28 cellular contexts compared by ENCODE assay signal in the genomic region with DNA sequence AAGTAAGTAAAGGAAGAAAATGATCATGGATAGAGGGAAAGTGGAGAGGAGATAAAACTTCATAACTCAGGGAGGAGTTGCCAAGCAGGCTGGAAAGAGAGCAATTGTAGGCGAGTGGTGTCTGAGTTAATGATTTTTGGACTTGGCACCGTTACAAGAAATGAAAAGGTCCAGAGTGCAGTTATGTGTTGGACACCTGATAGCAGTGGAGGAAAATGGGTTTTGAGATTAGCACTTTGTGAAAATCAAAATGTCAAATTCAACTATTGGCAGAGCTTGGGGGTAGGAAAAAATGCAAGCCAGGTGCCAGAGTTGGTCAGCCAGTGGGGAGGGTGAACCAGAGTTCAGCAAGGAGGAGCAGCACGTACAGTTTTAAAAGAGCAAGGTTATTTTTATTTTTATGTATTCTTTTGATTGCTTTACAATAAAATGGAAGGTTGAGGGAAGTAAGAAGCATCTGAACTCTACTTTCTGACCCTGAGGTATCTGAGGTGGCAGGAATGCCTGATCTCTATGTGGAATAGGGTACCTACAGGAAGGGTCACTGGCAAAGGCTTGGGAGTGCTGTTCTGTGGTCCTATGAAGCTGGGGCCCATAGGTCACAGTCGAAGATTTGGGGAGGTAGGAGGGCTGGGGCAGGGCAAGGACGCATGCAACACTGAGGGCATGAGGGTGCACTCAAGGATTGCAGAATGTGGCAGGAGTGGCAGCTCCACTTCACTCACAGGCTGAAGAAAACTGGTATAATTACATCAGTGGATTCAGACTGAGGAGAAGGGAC.
DNase-seq lines count a peak whose midpoint lies in the region; ATAC-seq, FAIRE-seq and TF ChIP-seq lines count a peak whose summit lies in the region.
"Had no signal": no experiment of that assay in that cellular context is flagged by ENCODE, and none has a peak within 500 bp of the region (broad histone marks: within the 10 kb centered on the region; RNA-seq: fewer than 3 reads in every experiment).

No MANE protein-coding gene starts in this region.

- CTCF ChIA-PET in HepG2 (lab: Yijun Ruan, JAX; ENCODE audit: low intra/inter-chr PET ratio, low total read pairs), result no interaction called here

- TF ChIP-seq EP300 in HepG2 (IDR thresholded peaks at IDR 0.05; ENCODE audit: low read depth in 2 of 2, low read length in 2 of 2) (no peak), HepG2 (CRISPR knock-in tag; IDR thresholded peaks at IDR 0.05; ENCODE audit: borderline replicate concordance) (no peak)

- H3K36me3 ChIP-seq in HepG2 (replicated peaks in 1 of 2; ENCODE audit: control insufficient read depth in 1 of 2, insufficient read depth in 2 of 2, low read length in 2 of 2), result no peaks in the 10 kb centered on the region
- H3K36me3 ChIP-seq: BLaER1 treated with 17β-estradiol and CSF1 and Interleukin-3, amounts not matched to agents 10 nM and 100 nM; prostate gland; vagina had no signal

- WGBS in HepG2 (ENCODE audit: low lambda C conversion rate), result 2% methylated on average over 5 of the region's 5 CpGs

- TF ChIP-seq RAD21 in HepG2 (CRISPR knock-in tag; IDR thresholded peaks at IDR 0.05), result no peak

- H3K9me3 Mint-ChIP-seq in stimulated activated memory B cell treated with anti-CD40 and anti-IgM and Interleukin-4, amounts not matched to agents 10 μg/mL and 1 μg/mL and 100 μg/mL, for 72 hours, result peaks cover 6% of the 10 kb centered on the region
- H3K9me3 Mint-ChIP-seq in type B pancreatic cell, result peaks cover 4% of the 10 kb centered on the region
- H3K9me3 Mint-ChIP-seq: activated CD8-positive, alpha-beta T cell treated with anti-CD3 and anti-CD28 coated beads for 36 hours; activated naive CD4-positive, alpha-beta T cell treated with anti-CD3 and anti-CD28 coated beads, Interleukin-2, amount 10 ng/mL, durations not matched to agents 7 days and 5 days had no signal

- ATAC-seq in left cardiac atrium (peak; percentile 67 to 81), HepG2 (peak; percentile 99)
- peak; percentile 47 for ATAC-seq in stimulated activated memory B cell treated with anti-CD40 and anti-IgM and Interleukin-4, amounts not matched to agents 10 μg/mL and 1 μg/mL and 100 μg/mL, for 72 hours
- ATAC-seq: activated CD4-positive, alpha-beta T cell treated with anti-CD3 and anti-CD28 coated beads for 36 hours; activated CD8-positive, alpha-beta T cell treated with anti-CD3 and anti-CD28 coated beads for 36 hours; HCT116 had no signal

- H3K27ac Mint-ChIP-seq in stimulated activated memory B cell treated with anti-CD40 and anti-IgM and Interleukin-4, amounts not matched to agents 10 μg/mL and 1 μg/mL and 100 μg/mL, for 72 hours, result no peak overlapping the region
- no peak overlapping the region for H3K27ac Mint-ChIP-seq in type B pancreatic cell
- H3K27ac Mint-ChIP-seq: activated CD4-positive, alpha-beta T cell treated with anti-CD3 and anti-CD28 coated beads for 36 hours; activated CD8-positive, alpha-beta T cell treated with anti-CD3 and anti-CD28 coated beads for 36 hours; activated naive CD4-positive, alpha-beta T cell treated with anti-CD3 and anti-CD28 coated beads, Interleukin-2, amount 10 ng/mL, durations not matched to agents 7 days and 5 days; brain; naive B cell; stimulated activated naive B cell treated with anti-CD40 and anti-IgM and Interleukin-4, amounts not matched to agents 10 μg/mL and 1 μg/mL and 100 μg/mL, for 72 hours had no signal

- peaks cover 4% of the 10 kb centered on the region; the same call in 1 of the 2 replicates for H3K9me3 ChIP-seq in HepG2 (ENCODE audit: low read length)
- H3K9me3 ChIP-seq: prostate gland, vagina had no signal

- DNase-seq in HuH-7 (ENCODE audit: low spot score) (peak; percentile 5), left cardiac atrium (no peak), HepG2 (ENCODE audit: low spot score) (peak; percentile 73), type B pancreatic cell (ENCODE audit: extremely low spot score, unreplicated experiment) (no peak), NCI-H82 treated with DMSO at 0.1 percent for 48 hours (lab: John Stamatoyannopoulos, UW; ENCODE audit: unreplicated experiment) (no peak)
- no peak for DNase-seq in activated CD8-positive, alpha-beta memory T cell treated with anti-CD3 and anti-CD28 coated beads, Interleukin-2, amount 50 U/mL, for 48 hours
- DNase-seq: activated CD4-positive, alpha-beta T cell treated with anti-CD3 and anti-CD28 coated beads for 36 hours; activated CD8-positive, alpha-beta T cell treated with anti-CD3 and anti-CD28 coated beads for 36 hours; activated naive CD4-positive, alpha-beta T cell treated with anti-CD3 and anti-CD28 coated beads, Interleukin-2, amount 10 ng/mL, durations not matched to agents 7 days and 5 days; cerebellar nuclear complex; COR-L47; DMS79 treated with DMSO at 0.1 percent for 48 hours; foreskin melanocyte; GDM1; Karpas-422; naive B cell; NCI-H1417; NCI-H2029 treated with DMSO at 0.1 percent for 48 hours; NCI-H69; SHP77; stimulated activated naive B cell treated with anti-CD40 and anti-IgM and Interleukin-4, amounts not matched to agents 10 μg/mL and 1 μg/mL and 100 μg/mL, for 72 hours; T-helper 2 cell had no signal

- no peak overlapping the region for H3K9ac ChIP-seq in HepG2 (ENCODE audit: insufficient read depth, low read depth, low read length)
- H3K9ac ChIP-seq: BLaER1 treated with 17β-estradiol and CSF1 and Interleukin-3, amounts not matched to agents 10 nM and 100 nM had no signal

- in situ Hi-C loops in HepG2 (cut with HindIII; ENCODE audit: extremely low pct_ligation_motif_present, low pct_unique_long_range_greater_than_20kb), result no loop called here

- no peak overlapping the region for H3K27ac ChIP-seq in HepG2 (ENCODE audit: extremely low read length, insufficient read depth, low read length)
- H3K27ac ChIP-seq: BLaER1 treated with 17β-estradiol and CSF1 and Interleukin-3, amounts not matched to agents 10 nM and 100 nM; prostate gland; vagina had no signal

- H3K4me3 ChIP-seq in HepG2 (replicated peaks in 1 of 3; ENCODE audit: insufficient read depth in 1 of 3, low read depth in 2 of 3, low read length in 3 of 3), result peak overlapping the region in 1 of 3 experiments; percentile 4; a peak in 2 of 6 replicates
- H3K4me3 ChIP-seq: BLaER1 treated with 17β-estradiol and CSF1 and Interleukin-3, amounts not matched to agents 10 nM and 100 nM; prostate gland; vagina had no signal

- peak overlapping the region; percentile 45 for H3K4me2 ChIP-seq in HepG2 (ENCODE audit: low read depth, low read length)
- H3K4me2 ChIP-seq: BLaER1 treated with 17β-estradiol and CSF1 and Interleukin-3, amounts not matched to agents 10 nM and 100 nM had no signal

- H3K27me3 Mint-ChIP-seq in stimulated activated memory B cell treated with anti-CD40 and anti-IgM and Interleukin-4, amounts not matched to agents 10 μg/mL and 1 μg/mL and 100 μg/mL, for 72 hours, result peaks cover 9% of the 10 kb centered on the region
- no peaks in the 10 kb centered on the region for H3K27me3 Mint-ChIP-seq in type B pancreatic cell

- no peaks in the 10 kb centered on the region for H4K20me1 ChIP-seq in HepG2 (ENCODE audit: insufficient read depth, low read length)
- H4K20me1 ChIP-seq: BLaER1 treated with 17β-estradiol and CSF1 and Interleukin-3, amounts not matched to agents 10 nM and 100 nM had no signal

- peak; percentile 34 for FAIRE-seq in HepG2 (lab: Jason Lieb, UNC)

- H3K79me2 ChIP-seq in HepG2 (ENCODE audit: insufficient read depth, low read length), result no peaks in the 10 kb centered on the region

- no peaks in the 10 kb centered on the region; a peak in 1 of 5 replicates for H3K27me3 ChIP-seq in HepG2 (ENCODE audit: control insufficient read depth in 1 of 2, insufficient read depth in 2 of 2, low read length in 2 of 2)
- H3K27me3 ChIP-seq: BLaER1 treated with 17β-estradiol and CSF1 and Interleukin-3, amounts not matched to agents 10 nM and 100 nM; vagina had no signal

- no peaks in the 10 kb centered on the region for H3K4me1 Mint-ChIP-seq in stimulated activated memory B cell treated with anti-CD40 and anti-IgM and Interleukin-4, amounts not matched to agents 10 μg/mL and 1 μg/mL and 100 μg/mL, for 72 hours
- H3K4me1 Mint-ChIP-seq in type B pancreatic cell (ENCODE audit: unreplicated experiment), result no peaks in the 10 kb centered on the region
- H3K4me1 Mint-ChIP-seq: activated CD4-positive, alpha-beta T cell treated with anti-CD3 and anti-CD28 coated beads for 36 hours; activated naive CD4-positive, alpha-beta T cell treated with anti-CD3 and anti-CD28 coated beads, Interleukin-2, amount 10 ng/mL, durations not matched to agents 7 days and 5 days; brain; naive B cell; stimulated activated naive B cell treated with anti-CD40 and anti-IgM and Interleukin-4, amounts not matched to agents 10 μg/mL and 1 μg/mL and 100 μg/mL, for 72 hours had no signal

- H3K4me1 ChIP-seq in HepG2 (ENCODE audit: insufficient read depth, low read length), result peaks cover 16% of the 10 kb centered on the region
- H3K4me1 ChIP-seq: BLaER1 treated with 17β-estradiol and CSF1 and Interleukin-3, amounts not matched to agents 10 nM and 100 nM; prostate gland; vagina had no signal

- TF ChIP-seq POLR2A in HepG2 (IDR thresholded peaks at IDR 0.05; ENCODE audit: insufficient read depth in 1 of 2, low read depth in 2 of 2, low read length in 2 of 2), result no peak

- intact Hi-C loops in left cardiac atrium (cut with DNase I) (no loop called here), HepG2 (cut with micrococcal nuclease; ENCODE audit: unreplicated experiment) (no loop called here)

- no peaks in the 10 kb centered on the region for H3K36me3 Mint-ChIP-seq in stimulated activated memory B cell treated with anti-CD40 and anti-IgM and Interleukin-4, amounts not matched to agents 10 μg/mL and 1 μg/mL and 100 μg/mL, for 72 hours
- H3K36me3 Mint-ChIP-seq in type B pancreatic cell, result no peaks in the 10 kb centered on the region
- H3K36me3 Mint-ChIP-seq: activated naive CD4-positive, alpha-beta T cell treated with anti-CD3 and anti-CD28 coated beads, Interleukin-2, amount 10 ng/mL, durations not matched to agents 7 days and 5 days; brain; naive B cell had no signal

- BruUV-seq in HepG2 (replicated peaks; lab: Mats Ljungman, UMichigan), result no TSS peak

- no peak overlapping the region for H3K4me3 Mint-ChIP-seq in stimulated activated memory B cell treated with anti-CD40 and anti-IgM and Interleukin-4, amounts not matched to agents 10 μg/mL and 1 μg/mL and 100 μg/mL, for 72 hours
- no peak overlapping the region for H3K4me3 Mint-ChIP-seq in type B pancreatic cell
- H3K4me3 Mint-ChIP-seq: activated CD4-positive, alpha-beta T cell treated with anti-CD3 and anti-CD28 coated beads for 36 hours; activated CD8-positive, alpha-beta T cell treated with anti-CD3 and anti-CD28 coated beads for 36 hours; activated naive CD4-positive, alpha-beta T cell treated with anti-CD3 and anti-CD28 coated beads, Interleukin-2, amount 10 ng/mL, durations not matched to agents 7 days and 5 days; brain; naive B cell; stimulated activated naive B cell treated with anti-CD40 and anti-IgM and Interleukin-4, amounts not matched to agents 10 μg/mL and 1 μg/mL and 100 μg/mL, for 72 hours had no signal

- POLR2A ChIA-PET in HepG2 (lab: Yijun Ruan, JAX), result no interaction called here

- no peak for TF ChIP-seq CTCF in HepG2 (CRISPR knock-in tag; IDR thresholded peaks at IDR 0.05)
- no peak for TF ChIP-seq CTCF in type B pancreatic cell (conservative IDR thresholded peaks at IDR 0.05)

- H2AFZ ChIP-seq in HepG2 (ENCODE audit: low read length), result no peak overlapping the region

TF ChIP-seq in HepG2, 621 proteins besides CTCF, POLR2A, EP300 and RAD21 (continues in another document):
- TF ChIP-seq ZNF616 (CRISPR knock-in tag; IDR thresholded peaks at IDR 0.05; ENCODE audit: low read depth), result no peak

Comparison
In these comparisons a context has a peak if more than half of its experiments do, and no peak if none do; other contexts are left out.
1. DNase-seq: peak in HuH-7 (single experiment) and HepG2 (single experiment); none in left cardiac atrium (single experiment), type B pancreatic cell (single experiment), NCI-H82 treated with DMSO at 0.1 percent for 48 hours (single experiment) and activated CD8-positive, alpha-beta memory T cell treated with anti-CD3 and anti-CD28 coated beads, Interleukin-2, amount 50 U/mL, for 48 hours (single experiment).
2. ATAC-seq: peak in every context shown above with its lines; median percentile 99 in HepG2; 74 in left cardiac atrium; 47 in stimulated activated memory B cell treated with anti-CD40 and anti-IgM and Interleukin-4, amounts not matched to agents 10 μg/mL and 1 μg/mL and 100 μg/mL, for 72 hours.